ENCODE assay signal across 8 cellular contexts in genomic region chr5:150523472-150524350, GRCh38. TPM values are rescaled to one million over a fixed set of nuclear protein-coding genes. Genes with fewer than 3 reads are reported as not detected.
DNase-seq lines count a peak whose midpoint lies in the region; ATAC-seq and TF ChIP-seq lines count a peak whose summit lies in the region.

No MANE protein-coding gene starts in this region.

- in situ Hi-C loops in SK-MEL-5 (cut with HindIII; ENCODE audit: low pct_unique_long_range_greater_than_20kb, low sequenced_read_pairs) = no loop called here

- no peak overlapping the region for H3K27ac Mint-ChIP-seq in endothelial cell (ENCODE audit: unreplicated experiment)
- no peak overlapping the region for H3K27ac Mint-ChIP-seq in memory B cell

- H3K36me3 ChIP-seq in HEK293 (ENCODE audit: control insufficient read depth in 2 of 2, insufficient read depth in 1 of 2, low read length in 2 of 2) (peaks cover 3 to 45% of the 10 kb centered on the region in 2 experiments; a peak in 2 of 3 replicates), aorta (ENCODE audit: control insufficient read depth in 1 of 2, insufficient read depth in 2 of 2, low read length in 1 of 2) (peaks cover 0 to 2% of the 10 kb centered on the region in 2 donors)

- 67 to 71% methylated on average over 12 of the region's 12 CpGs for WGBS in aorta, 2 donors

- H3K27ac ChIP-seq in HEK293 (ENCODE audit: extremely low read depth, low read depth, low read length) = no peak overlapping the region
- H3K27ac ChIP-seq in aorta (ENCODE audit: low read depth in 1 of 2, low read length in 2 of 2) = no peak overlapping the region

- H3K36me3 Mint-ChIP-seq in endothelial cell (ENCODE audit: low read depth, unreplicated experiment) (peaks cover 45% of the 10 kb centered on the region), memory B cell (peaks cover 10% of the 10 kb centered on the region)

- intact Hi-C loops in aorta (cut with DNase I) = loop anchor here (5.0 kb wide), 2 partner anchors 36 to 66 kb away; no protein-coding TSS in a partner anchor

- CTCF ChIA-PET in HEK293 (lab: Yijun Ruan, JAX) = interaction anchor here (0.7 to 3.6 kb wide), 15 partner anchors 10 to 287 kb away, joined by 3 to 36 read pairs (median 4); no protein-coding TSS in a partner anchor

- peak; percentile 64 for ATAC-seq in memory B cell (ENCODE audit: low read depth)
- ATAC-seq in aorta (ENCODE audit: low FRiP score) = peak; percentile 70
- no peak for ATAC-seq in HG03460 (IDR thresholded peaks at IDR 0.05; ENCODE audit: unreplicated experiment)

- no peaks in the 10 kb centered on the region for H3K4me1 ChIP-seq in HEK293 (ENCODE audit: control insufficient read depth, insufficient read depth, low read length)
- peaks cover 0 to 3% of the 10 kb centered on the region in 2 donors for H3K4me1 ChIP-seq in aorta (ENCODE audit: control insufficient read depth in 1 of 2, insufficient read depth in 2 of 2, low read length in 2 of 2)

- POLR2A ChIA-PET in HEK293 (lab: Yijun Ruan, JAX) = no interaction called here

- H3K9me3 Mint-ChIP-seq in endothelial cell (ENCODE audit: unreplicated experiment) (no peaks in the 10 kb centered on the region), memory B cell (no peaks in the 10 kb centered on the region)

- peaks cover 28% of the 10 kb centered on the region for H3K4me1 Mint-ChIP-seq in endothelial cell (ENCODE audit: unreplicated experiment)
- peaks cover 7% of the 10 kb centered on the region for H3K4me1 Mint-ChIP-seq in memory B cell

- no peaks in the 10 kb centered on the region for H3K9me3 ChIP-seq in HEK293 (ENCODE audit: control insufficient read depth, insufficient read depth, low read depth, low read length)
- H3K9me3 ChIP-seq in aorta (ENCODE audit: control insufficient read depth, low read length) = no peaks in the 10 kb centered on the region

- no peaks in the 10 kb centered on the region for H3K27me3 ChIP-seq in aorta (ENCODE audit: control insufficient read depth in 1 of 2, insufficient read depth in 2 of 2, low read length in 1 of 2)

- no peak overlapping the region for H3K4me3 ChIP-seq in HEK293 (ENCODE audit: low read depth, low read length)
- no peak overlapping the region for H3K4me3 ChIP-seq in aorta (ENCODE audit: low read length in 2 of 2)

- peak; percentile 59 for DNase-seq in DMS114 treated with DMSO at 0.1 percent for 48 hours (lab: John Stamatoyannopoulos, UW; ENCODE audit: unreplicated experiment)
- peak; percentile 73 for DNase-seq in SK-MEL-5 (ENCODE audit: low read depth, low spot score)
- DNase-seq in endothelial cell (ENCODE audit: low spot score) = peak; percentile 40
- peak; percentile 23 to 38 for DNase-seq in memory B cell (ENCODE audit: low spot score in 2 of 2)
- no peak for DNase-seq in aorta
- DNase-seq in GOT3 (lab: John Stamatoyannopoulos, UW) = no peak

- H3K4me3 Mint-ChIP-seq in endothelial cell (ENCODE audit: unreplicated experiment) = no peak overlapping the region
- no peak overlapping the region for H3K4me3 Mint-ChIP-seq in memory B cell

- H3K27me3 Mint-ChIP-seq in endothelial cell (ENCODE audit: unreplicated experiment) = peaks cover 7% of the 10 kb centered on the region
- no peaks in the 10 kb centered on the region for H3K27me3 Mint-ChIP-seq in memory B cell

- TF ChIP-seq CTCF in HEK293 (tag by site-specific recombination; IDR thresholded peaks at IDR 0.05) = peak; percentile 66; the same call in 1 of the 2 replicates
- peak; percentile 54 for TF ChIP-seq CTCF in endothelial cell (IDR thresholded peaks at IDR 0.05; ENCODE audit: unreplicated experiment)

TF ChIP-seq in HEK293, 187 proteins besides CTCF, POLR2A, EP300 and RAD21:
- TF ChIP-seq ZNF654 (tag by site-specific recombination; IDR thresholded peaks at IDR 0.05; ENCODE audit: low read depth) (peak; percentile 12; the same call in 1 of the 2 replicates), KLF1 (tag by site-specific recombination; IDR thresholded peaks at IDR 0.05) (peak; percentile 36; the same call in 1 of the 2 replicates), MZF1 (tag by site-specific recombination; IDR thresholded peaks at IDR 0.05; ENCODE audit: borderline replicate concordance) (0 out of 2 replicates have a peak, but pooled peaks have one; percentile 23), ZIC2 (tag by site-specific recombination; IDR thresholded peaks at IDR 0.05) (0 out of 2 replicates have a peak, but pooled peaks have one; percentile 23), ZNF521 (tag by site-specific recombination; IDR thresholded peaks at IDR 0.05) (no peak)

RNA-seq across cellular contexts. Expression of gene NDST1, which starts 15.8 kb away (rescaled TPM):
- 9.6 and 10.9 TPM in 2 replicates for total RNA-seq in SK-MEL-5 (2014; rRNA removed; shearing (Covaris generic))
- polyA plus RNA-seq in SK-MEL-5 (2015; cell fraction: cytosol; rRNA removed) = 25.3 and 39.3 TPM in 2 replicates
- 16.7 and 33.0 TPM in 2 replicates for polyA plus RNA-seq in SK-MEL-5 (2015; cell fraction: nucleus; rRNA removed)
- total RNA-seq in endothelial cell (ENCODE audit: unreplicated experiment) (178 TPM), aorta (100 to 1,000 TPM in 1 of 2 donors, 10 to 100 TPM in 1; 74.0 to 116 TPM)
- 10 to 100 TPM; 10.4 to 12.1 TPM for polyA plus RNA-seq in aorta

Comparison
In these comparisons a context has a peak if more than half of its experiments do, and no peak if none do; other contexts are left out.
1. DNase-seq: peak in DMS114 treated with DMSO at 0.1 percent for 48 hours (single experiment), SK-MEL-5 (single experiment), endothelial cell (single experiment) and memory B cell (2 of 2); none in aorta (0 of 2) and GOT3 (single experiment).